In genomic region chr22:31616315-31616980, GRCh38 we compare ENCODE assay signal across 7 cellular contexts. TPM values are rescaled to one million over a fixed set of nuclear protein-coding genes. Genes with fewer than 3 reads are reported as not detected.
DNase-seq lines count a peak whose midpoint lies in the region; ATAC-seq lines count a peak whose summit lies in the region.

No MANE protein-coding gene starts in this region.

- H3K4me1 Mint-ChIP-seq in activated T-helper 1 cell treated with anti-CD3 and anti-CD28 coated beads, Interleukin-12 subunit alpha, Interleukin-12 subunit beta, Interleukin-2, Interleukin-4 antibody, amounts not matched to agents 30 ng/mL and 10 ng/mL and 1 ng/mL, durations not matched to agents 14 hours and 24 hours and 36 hours (ENCODE audit: low read depth): peaks cover 13% of the 10 kb centered on the region

- H3K36me3 Mint-ChIP-seq in activated T-helper 1 cell treated with anti-CD3 and anti-CD28 coated beads, Interleukin-12 subunit alpha, Interleukin-12 subunit beta, Interleukin-2, Interleukin-4 antibody, amounts not matched to agents 30 ng/mL and 10 ng/mL and 1 ng/mL, durations not matched to agents 14 hours and 24 hours and 36 hours (ENCODE audit: low read depth): peaks cover 42% of the 10 kb centered on the region

- H3K9me3 Mint-ChIP-seq in activated T-helper 1 cell treated with anti-CD3 and anti-CD28 coated beads, Interleukin-12 subunit alpha, Interleukin-12 subunit beta, Interleukin-2, Interleukin-4 antibody, amounts not matched to agents 30 ng/mL and 10 ng/mL and 1 ng/mL, durations not matched to agents 14 hours and 24 hours and 36 hours: no peaks in the 10 kb centered on the region

- DNase-seq in activated T-helper 1 cell treated with anti-CD3 and anti-CD28 coated beads, Interleukin-12 subunit alpha, Interleukin-12 subunit beta, Interleukin-2, Interleukin-4 antibody, amounts not matched to agents 30 ng/mL and 10 ng/mL and 1 ng/mL, durations not matched to agents 14 hours and 24 hours and 36 hours (ENCODE audit: low spot score): no peak
- DNase-seq in stimulated activated CD4-positive, alpha-beta T cell treated with anti-CD3 and anti-CD28 coated beads, Interleukin-15, amount 100 ng/mL, for 24 hours: peak; percentile 70
- DNase-seq in DMS153 (lab: John Stamatoyannopoulos, UW) (no peak), NCI-H146 treated with DMSO at 0.1 percent for 48 hours (lab: John Stamatoyannopoulos, UW; ENCODE audit: unreplicated experiment) (no peak), DMS114 treated with DMSO at 0.1 percent for 48 hours (lab: John Stamatoyannopoulos, UW; ENCODE audit: unreplicated experiment) (no peak)

- ATAC-seq in GM18909 (IDR thresholded peaks at IDR 0.05; ENCODE audit: poor library complexity, unreplicated experiment): peak; percentile 67
- ATAC-seq in HG02852 (IDR thresholded peaks at IDR 0.05; ENCODE audit: unreplicated experiment): peak; percentile 69

- H3K4me3 Mint-ChIP-seq in activated T-helper 1 cell treated with anti-CD3 and anti-CD28 coated beads, Interleukin-12 subunit alpha, Interleukin-12 subunit beta, Interleukin-2, Interleukin-4 antibody, amounts not matched to agents 30 ng/mL and 10 ng/mL and 1 ng/mL, durations not matched to agents 14 hours and 24 hours and 36 hours: no peak overlapping the region

- intact Hi-C loops in activated T-helper 1 cell treated with anti-CD3 and anti-CD28 coated beads, Interleukin-12 subunit alpha, Interleukin-12 subunit beta, Interleukin-2, Interleukin-4 antibody, amounts not matched to agents 30 ng/mL and 10 ng/mL and 1 ng/mL, durations not matched to agents 14 hours and 24 hours and 36 hours (cut with micrococcal nuclease): no loop called here

- H3K27me3 Mint-ChIP-seq in activated T-helper 1 cell treated with anti-CD3 and anti-CD28 coated beads, Interleukin-12 subunit alpha, Interleukin-12 subunit beta, Interleukin-2, Interleukin-4 antibody, amounts not matched to agents 30 ng/mL and 10 ng/mL and 1 ng/mL, durations not matched to agents 14 hours and 24 hours and 36 hours (ENCODE audit: insufficient read depth): no peaks in the 10 kb centered on the region

- H3K27ac Mint-ChIP-seq in activated T-helper 1 cell treated with anti-CD3 and anti-CD28 coated beads, Interleukin-12 subunit alpha, Interleukin-12 subunit beta, Interleukin-2, Interleukin-4 antibody, amounts not matched to agents 30 ng/mL and 10 ng/mL and 1 ng/mL, durations not matched to agents 14 hours and 24 hours and 36 hours: peak overlapping the region; percentile 78

RNA-seq across cellular contexts. Expression of gene PISD, which starts 45.6 kb away (rescaled TPM):
- 43.8 and 43.9 TPM in 2 replicates for total RNA-seq in activated T-helper 1 cell treated with anti-CD3 and anti-CD28 coated beads, Interleukin-12 subunit alpha, Interleukin-12 subunit beta, Interleukin-2, Interleukin-4 antibody, amounts not matched to agents 30 ng/mL and 10 ng/mL and 1 ng/mL, durations not matched to agents 14 hours and 24 hours and 36 hours
